ENCODE assay signal across 24 cellular contexts in genomic region chr13:52165410-52165809, GRCh38. TPM values are rescaled to one million over a fixed set of nuclear protein-coding genes. Genes with fewer than 3 reads are reported as not detected.
A peak's percentile ranks its signal among the peaks of the same experiment; 100 is the strongest.
DNase-seq lines count a peak whose midpoint lies in the region; ATAC-seq and TF ChIP-seq lines count a peak whose summit lies in the region.
"Had no signal": no experiment of that assay in that cellular context is flagged by ENCODE, and none has a peak within 500 bp of the region (broad histone marks: within the 10 kb centered on the region; RNA-seq: fewer than 3 reads in every experiment).

No MANE protein-coding gene starts in this region.

- TF ChIP-seq CTCF in upper lobe of left lung (IDR thresholded peaks at IDR 0.05) (no peak), RWPE1 (conservative IDR thresholded peaks at IDR 0.05; ENCODE audit: low read depth) (no peak)

- peaks cover 8% of the 10 kb centered on the region for H3K4me1 Mint-ChIP-seq in activated T-cell treated with anti-CD3 and anti-CD28 coated beads, Interleukin-2, amount 50 U/mL, for 72 hours (ENCODE audit: low read depth)
- H3K4me1 Mint-ChIP-seq in activated T-cell treated with anti-CD3 and anti-CD28 coated beads, Interleukin-2, amount 50 U/mL, for 4 hours (ENCODE audit: low read depth) = peaks cover 7% of the 10 kb centered on the region

- H3K36me3 ChIP-seq in upper lobe of left lung (peaks cover 11 to 31% (median 18%) of the 10 kb centered on the region in 4 donors), H7 (replicated peaks; ENCODE audit: control insufficient read depth, insufficient read depth, low read length) (peaks cover 3% of the 10 kb centered on the region; the same call in 1 of the 2 replicates)

- H3K27me3 Mint-ChIP-seq in activated T-cell treated with anti-CD3 and anti-CD28 coated beads, Interleukin-2, amount 50 U/mL, for 72 hours (ENCODE audit: low read depth) = no peaks in the 10 kb centered on the region
- no peaks in the 10 kb centered on the region for H3K27me3 Mint-ChIP-seq in activated T-cell treated with anti-CD3 and anti-CD28 coated beads, Interleukin-2, amount 50 U/mL, for 4 hours (ENCODE audit: low read depth)
- H3K27me3 Mint-ChIP-seq: CD4-positive, alpha-beta memory T cell had no signal

- intact Hi-C loops in left colon (cut with DNase I, micrococcal nuclease) = no loop called here

- no peak for TF ChIP-seq EP300 in upper lobe of left lung (IDR thresholded peaks at IDR 0.05)

- no peak for DNase-seq in activated T-cell treated with anti-CD3 and anti-CD28 coated beads, Interleukin-2, amount 50 U/mL, for 72 hours
- no peak for DNase-seq in activated T-cell treated with anti-CD3 and anti-CD28 coated beads, Interleukin-2, amount 50 U/mL, for 4 hours
- DNase-seq in left colon (no peak), upper lobe of left lung (no peak), RWPE1 (ENCODE audit: low spot score) (no peak), H7 (no peak)
- DNase-seq in stimulated activated CD4-positive, alpha-beta T cell treated with anti-CD3 and anti-CD28 coated beads, Interleukin-4, amount 100 ng/mL, for 4 hours = no peak
- DNase-seq: ACHN; CD4-positive, alpha-beta memory T cell; DMS153; GM23248; KBM-7; MM.1S; NCI-H1092; NCI-H1436 treated with DMSO at 0.1 percent for 48 hours; NCI-H1930; NCI-H2227 treated with DMSO at 0.1 percent for 48 hours; NCI-H510A treated with DMSO at 0.1 percent for 48 hours; NCI-H774; Peyer's patch had no signal

- POLR2A ChIA-PET in RWPE1 (lab: Yijun Ruan, JAX; ENCODE audit: low non-redundant PET) = no interaction called here

- no peaks in the 10 kb centered on the region for H3K9me3 Mint-ChIP-seq in activated T-cell treated with anti-CD3 and anti-CD28 coated beads, Interleukin-2, amount 50 U/mL, for 72 hours
- H3K9me3 Mint-ChIP-seq in activated T-cell treated with anti-CD3 and anti-CD28 coated beads, Interleukin-2, amount 50 U/mL, for 4 hours = no peaks in the 10 kb centered on the region
- H3K9me3 Mint-ChIP-seq: CD4-positive, alpha-beta memory T cell had no signal

- no peak for ATAC-seq in activated T-cell treated with anti-CD3 and anti-CD28 coated beads, Interleukin-2, amount 50 U/mL, for 72 hours (replicated peaks in 1 of 2)
- ATAC-seq in activated T-cell treated with anti-CD3 and anti-CD28 coated beads, Interleukin-2, amount 50 U/mL, for 4 hours = no peak
- ATAC-seq in left colon = peak; percentile 27
- no peak for ATAC-seq in upper lobe of left lung (ENCODE audit: low FRiP score in 2 of 2)

- CTCF ChIA-PET in RWPE1 (lab: Yijun Ruan, JAX) = interaction anchor here (0.8 kb wide), 1 partner anchor 475 kb away, joined by 3 read pairs; no protein-coding TSS in a partner anchor

- no peak overlapping the region for H3K4me3 Mint-ChIP-seq in activated T-cell treated with anti-CD3 and anti-CD28 coated beads, Interleukin-2, amount 50 U/mL, for 72 hours
- H3K4me3 Mint-ChIP-seq in activated T-cell treated with anti-CD3 and anti-CD28 coated beads, Interleukin-2, amount 50 U/mL, for 4 hours = no peak overlapping the region
- H3K4me3 Mint-ChIP-seq: CD4-positive, alpha-beta memory T cell had no signal

- peaks cover 9 to 21% (median 14%) of the 10 kb centered on the region in 4 donors for H3K4me1 ChIP-seq in upper lobe of left lung

- H3K4me3 ChIP-seq in upper lobe of left lung (no peak overlapping the region), H7 (ENCODE audit: insufficient read depth, low read depth, low read length) (no peak overlapping the region)
- H3K4me3 ChIP-seq: BLaER1, GM23248, HAP-1, Peyer's patch had no signal

- H3K9me3 ChIP-seq in upper lobe of left lung = no peaks in the 10 kb centered on the region
- H3K9me3 ChIP-seq: BLaER1, HAP-1, Peyer's patch had no signal

- peaks cover 0 to 4% of the 10 kb centered on the region in 2 donors for H3K36me3 Mint-ChIP-seq in activated T-cell treated with anti-CD3 and anti-CD28 coated beads, Interleukin-2, amount 50 U/mL, for 72 hours (ENCODE audit: insufficient read depth in 2 of 2)
- H3K36me3 Mint-ChIP-seq in activated T-cell treated with anti-CD3 and anti-CD28 coated beads, Interleukin-2, amount 50 U/mL, for 4 hours (ENCODE audit: insufficient read depth) = peaks cover 7% of the 10 kb centered on the region

- H3K27ac ChIP-seq in cingulate gyrus (ENCODE audit: low read depth, low read length) (peak overlapping the region; percentile 84), upper lobe of left lung (peak overlapping the region in 3 of 4 donors; percentile 17 to 74 (median 37)), RWPE1 (no peak overlapping the region)
- H3K27ac ChIP-seq: 22Rv1, BLaER1, GM23248, Peyer's patch had no signal

- 36 to 55% methylated on average over 2 of the region's 2 CpGs for WGBS in upper lobe of left lung, 2 donors

- peak overlapping the region; percentile 46 for H3K27ac Mint-ChIP-seq in activated T-cell treated with anti-CD3 and anti-CD28 coated beads, Interleukin-2, amount 50 U/mL, for 72 hours

- H3K27me3 ChIP-seq in upper lobe of left lung (no peaks in the 10 kb centered on the region), H7 (ENCODE audit: control insufficient read depth, insufficient read depth, low read length) (no peaks in the 10 kb centered on the region; the same call in 1 of the 2 replicates)
- H3K27me3 ChIP-seq: BLaER1, Peyer's patch had no signal

- no peak for TF ChIP-seq POLR2A in upper lobe of left lung (IDR thresholded peaks at IDR 0.05)

RNA-seq across cellular contexts. Expression of gene NEK3, which starts 6.0 kb away (rescaled TPM):
- total RNA-seq in activated T-cell treated with anti-CD3 and anti-CD28 coated beads, Interleukin-2, amount 50 U/mL, for 72 hours = 10 to 100 TPM; 14.4 to 14.9 TPM
- total RNA-seq in activated T-cell treated with anti-CD3 and anti-CD28 coated beads, Interleukin-2, amount 50 U/mL, for 4 hours = 1 to 10 TPM; 3.8 to 7.5 (median 5.4) TPM
- total RNA-seq in left colon (10 to 100 TPM; 32.6 to 35.4 TPM), upper lobe of left lung (10 to 100 TPM in 3 of 6 donors, 1 to 10 TPM in 3; 4.4 to 34.6 (median 13.7) TPM)
- total RNA-seq in H7 (2014; rRNA removed; shearing (Covaris generic)) = 27.0 and 39.2 TPM in 2 replicates

RNA-seq across cellular contexts. Expression of gene NEK5, which starts 36.5 kb away (rescaled TPM):
- under 1 TPM; 0.12 to 0.16 TPM for total RNA-seq in activated T-cell treated with anti-CD3 and anti-CD28 coated beads, Interleukin-2, amount 50 U/mL, for 72 hours
- under 1 TPM in 1 of 3 donors, not detected in 2; 0.08 TPM for total RNA-seq in activated T-cell treated with anti-CD3 and anti-CD28 coated beads, Interleukin-2, amount 50 U/mL, for 4 hours
- total RNA-seq in left colon (under 1 TPM in 1 of 2 donors, not detected in 1; 0.20 TPM), upper lobe of left lung (10 to 100 TPM in 2 of 6 donors, 1 to 10 TPM in 3, under 1 TPM in 1; 0.23 to 30.2 (median 2.4) TPM)
- total RNA-seq in H7 (2014; rRNA removed; shearing (Covaris generic)) = 0.28 TPM in 1 of 2 replicates, not detected in the other
- total RNA-seq: CD4-positive, alpha-beta memory T cell; GM23248 had no signal
